ENCODE assay signal across 27 cellular contexts in genomic region chr2:57893347-57893746, GRCh38.
"Had no signal": no experiment of that assay in that cellular context is flagged by ENCODE, and none has a peak within 500 bp of the region (broad histone marks: within the 10 kb centered on the region; RNA-seq: fewer than 3 reads in every experiment).

No MANE protein-coding gene starts in this region.

- DNase-seq: activated CD4-positive, alpha-beta memory T cell treated with anti-CD3 and anti-CD28 coated beads, Interleukin-2, amount 10 ng/mL, durations not matched to agents 7 days and 5 days; activated CD4-positive, alpha-beta T cell treated with anti-CD3 and anti-CD28 coated beads for 36 hours; activated CD4-positive, alpha-beta T cell treated with anti-CD3 and anti-CD28 coated beads, Interleukin-2, amount 50 U/mL, for 1 hour; activated CD4-positive, CD25-positive, alpha-beta regulatory T cell; activated gamma-delta T cell; activated naive CD4-positive, alpha-beta T cell treated with anti-CD3 and anti-CD28 coated beads for 36 hours; activated T-cell treated with anti-CD3 and anti-CD28 coated beads for 4 hours; activated T-cell treated with anti-CD3 and anti-CD28 coated beads, Interleukin-2, amount 50 U/mL, for 48 hours; amygdala; MG63; NCI-H1092 treated with DMSO at 0.1 percent for 48 hours; NCI-H1417 treated with DMSO at 0.1 percent for 48 hours; NCI-H2029; NCI-H510A treated with DMSO at 0.1 percent for 48 hours; NCI-H69; NK-92 treated with Interleukin-12 subunit alpha and Interleukin-12 subunit beta, amount 100 ng/mL, for 24 hours; Peyer's patch; SHP77 treated with DMSO at 0.1 percent for 48 hours; T-cell; T-helper 2 cell; T1000 had no signal

- H3K36me3 Mint-ChIP-seq: activated naive CD8-positive, alpha-beta T cell; brain; T-cell had no signal

- H3K27ac Mint-ChIP-seq: activated CD4-positive, alpha-beta memory T cell treated with anti-CD3 and anti-CD28 coated beads, Interleukin-2, amount 10 ng/mL, durations not matched to agents 7 days and 5 days; activated CD4-positive, alpha-beta T cell treated with anti-CD3 and anti-CD28 coated beads for 36 hours; activated naive CD4-positive, alpha-beta T cell treated with anti-CD3 and anti-CD28 coated beads for 36 hours; activated naive CD8-positive, alpha-beta T cell; activated T-helper 17 cell treated with anti-CD3 and anti-CD28 coated beads, Interleukin-2, amount 50 U/mL, for 72 hours; T-cell had no signal

- H3K27me3 Mint-ChIP-seq: activated CD4-positive, alpha-beta memory T cell treated with anti-CD3 and anti-CD28 coated beads, Interleukin-2, amount 10 ng/mL, durations not matched to agents 7 days and 5 days; brain had no signal

- H3K4me3 Mint-ChIP-seq: activated CD4-positive, alpha-beta memory T cell treated with anti-CD3 and anti-CD28 coated beads, Interleukin-2, amount 10 ng/mL, durations not matched to agents 7 days and 5 days; activated CD4-positive, alpha-beta T cell treated with anti-CD3 and anti-CD28 coated beads for 36 hours; activated naive CD4-positive, alpha-beta T cell treated with anti-CD3 and anti-CD28 coated beads for 36 hours; activated naive CD8-positive, alpha-beta T cell; activated T-helper 17 cell treated with anti-CD3 and anti-CD28 coated beads, Interleukin-2, amount 50 U/mL, for 72 hours; central memory CD8-positive, alpha-beta T cell; T-cell had no signal

- FAIRE-seq: astrocyte, TTC549 had no signal

- H3K4me1 Mint-ChIP-seq: activated CD4-positive, alpha-beta memory T cell treated with anti-CD3 and anti-CD28 coated beads, Interleukin-2, amount 10 ng/mL, durations not matched to agents 7 days and 5 days; activated T-helper 17 cell treated with anti-CD3 and anti-CD28 coated beads, Interleukin-2, amount 50 U/mL, for 72 hours; central memory CD8-positive, alpha-beta T cell had no signal

- H3K9me3 ChIP-seq: MG63, Peyer's patch had no signal

- ATAC-seq: activated CD4-positive, alpha-beta T cell treated with anti-CD3 and anti-CD28 coated beads for 36 hours; activated T-helper 17 cell treated with anti-CD3 and anti-CD28 coated beads, Interleukin-2, amount 50 U/mL, for 72 hours; T-cell had no signal

- H3K9me3 Mint-ChIP-seq: activated CD4-positive, alpha-beta memory T cell treated with anti-CD3 and anti-CD28 coated beads, Interleukin-2, amount 10 ng/mL, durations not matched to agents 7 days and 5 days; activated naive CD4-positive, alpha-beta T cell treated with anti-CD3 and anti-CD28 coated beads for 36 hours; activated T-helper 17 cell treated with anti-CD3 and anti-CD28 coated beads, Interleukin-2, amount 50 U/mL, for 72 hours; brain; central memory CD8-positive, alpha-beta T cell; T-cell had no signal

- H3K4me3 ChIP-seq: MG63, Peyer's patch had no signal

- H3K4me1 ChIP-seq: Peyer's patch had no signal

- H3K27me3 ChIP-seq: MG63, Peyer's patch had no signal

- H3K27ac ChIP-seq: Peyer's patch had no signal

- H3K36me3 ChIP-seq: MG63, Peyer's patch had no signal
